ENCODE assay signal across 8 cellular contexts in genomic region chr20:5127859-5128409, GRCh38.
DNase-seq lines count a peak whose midpoint lies in the region; ATAC-seq and TF ChIP-seq lines count a peak whose summit lies in the region.

No MANE protein-coding gene starts in this region.

- H3K4me3 Mint-ChIP-seq in stimulated activated memory B cell treated with anti-CD40 and anti-IgM and Interleukin-4, amounts not matched to agents 10 μg/mL and 1 μg/mL and 100 μg/mL, for 72 hours = peak overlapping the region; percentile 87

- H3K4me1 Mint-ChIP-seq in stimulated activated memory B cell treated with anti-CD40 and anti-IgM and Interleukin-4, amounts not matched to agents 10 μg/mL and 1 μg/mL and 100 μg/mL, for 72 hours = peaks cover 36% of the 10 kb centered on the region

- peaks cover 15% of the 10 kb centered on the region for H3K36me3 ChIP-seq in WERI-Rb-1

- H3K27ac ChIP-seq in WERI-Rb-1 = peak overlapping the region; percentile 85

- no peaks in the 10 kb centered on the region for H3K27me3 Mint-ChIP-seq in stimulated activated memory B cell treated with anti-CD40 and anti-IgM and Interleukin-4, amounts not matched to agents 10 μg/mL and 1 μg/mL and 100 μg/mL, for 72 hours

- H3K9me3 Mint-ChIP-seq in stimulated activated memory B cell treated with anti-CD40 and anti-IgM and Interleukin-4, amounts not matched to agents 10 μg/mL and 1 μg/mL and 100 μg/mL, for 72 hours = no peaks in the 10 kb centered on the region

- peak; percentile 14 for DNase-seq in DMS79 treated with DMSO at 0.1 percent for 48 hours (lab: John Stamatoyannopoulos, UW)
- DNase-seq in DMS79 (lab: John Stamatoyannopoulos, UW) = no peak
- DNase-seq in WERI-Rb-1 = no peak
- peak; percentile 59 for DNase-seq in hepatic stellate cell (ENCODE audit: low spot score)
- no peak for DNase-seq in NAMALWA (ENCODE audit: low spot score)
- no peak for DNase-seq in D341Med (ENCODE audit: low spot score)

- peaks cover 8% of the 10 kb centered on the region for H3K36me3 Mint-ChIP-seq in stimulated activated memory B cell treated with anti-CD40 and anti-IgM and Interleukin-4, amounts not matched to agents 10 μg/mL and 1 μg/mL and 100 μg/mL, for 72 hours

- TF ChIP-seq CTCF in WERI-Rb-1 (IDR thresholded peaks at IDR 0.05; ENCODE audit: low read depth, low read length) = no peak

- peak overlapping the region; percentile 50 for H3K27ac Mint-ChIP-seq in stimulated activated memory B cell treated with anti-CD40 and anti-IgM and Interleukin-4, amounts not matched to agents 10 μg/mL and 1 μg/mL and 100 μg/mL, for 72 hours

- H3K9me3 ChIP-seq in WERI-Rb-1 (ENCODE audit: severe bottlenecking) = no peaks in the 10 kb centered on the region

- no peak for ATAC-seq in stimulated activated memory B cell treated with anti-CD40 and anti-IgM and Interleukin-4, amounts not matched to agents 10 μg/mL and 1 μg/mL and 100 μg/mL, for 72 hours
- ATAC-seq in GM18498 (IDR thresholded peaks at IDR 0.05; ENCODE audit: unreplicated experiment) = no peak

- peak overlapping the region; percentile 92 for H3K4me3 ChIP-seq in WERI-Rb-1 (ENCODE audit: low read depth, low read length)

- H3K27me3 ChIP-seq in WERI-Rb-1 (ENCODE audit: insufficient read depth, low read depth, severe bottlenecking) = no peaks in the 10 kb centered on the region

Comparison
In these comparisons a context has a peak if more than half of its experiments do, and no peak if none do; other contexts are left out.
1. DNase-seq: peak in DMS79 treated with DMSO at 0.1 percent for 48 hours (single experiment) and hepatic stellate cell (single experiment); none in DMS79 (single experiment), WERI-Rb-1 (single experiment), NAMALWA (single experiment) and D341Med (single experiment).